2 cellular contexts compared by ENCODE assay signal in the genomic region with DNA sequence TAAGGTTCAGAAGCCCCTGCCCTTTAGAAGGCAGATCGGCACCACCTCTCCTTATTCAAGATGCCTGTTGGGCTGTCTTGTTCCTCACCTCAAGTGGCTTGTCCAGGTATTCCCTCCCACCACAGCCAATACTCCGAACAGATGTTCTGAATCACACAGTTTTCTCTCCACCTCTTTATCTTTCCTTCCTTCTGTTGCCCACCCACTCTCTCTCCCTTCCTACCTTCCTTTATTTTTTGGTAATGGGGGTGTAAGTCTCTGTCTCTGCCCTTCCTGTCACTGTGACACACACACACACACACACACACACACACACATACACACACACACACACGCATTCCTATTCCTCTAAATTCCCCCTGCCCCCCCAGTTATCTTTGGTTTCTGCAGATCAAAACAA.
TF ChIP-seq lines count a peak whose summit lies in the region.

No MANE protein-coding gene starts in this region.

TF ChIP-seq in K562, 482 proteins besides CTCF, POLR2A, EP300 and RAD21 (continues in another document):
- TF ChIP-seq NR3C1 (CRISPR knock-in tag; IDR thresholded peaks at IDR 0.05): no peak
- TF ChIP-seq GABPB2 (CRISPR knock-in tag; conservative IDR thresholded peaks at IDR 0.05): no peak
- no peak for TF ChIP-seq HDGF (IDR thresholded peaks at IDR 0.05)
- TF ChIP-seq BRD9 (IDR thresholded peaks at IDR 0.05; ENCODE audit: low read depth, partially characterized antibody): no peak
- TF ChIP-seq, protein P1, sequence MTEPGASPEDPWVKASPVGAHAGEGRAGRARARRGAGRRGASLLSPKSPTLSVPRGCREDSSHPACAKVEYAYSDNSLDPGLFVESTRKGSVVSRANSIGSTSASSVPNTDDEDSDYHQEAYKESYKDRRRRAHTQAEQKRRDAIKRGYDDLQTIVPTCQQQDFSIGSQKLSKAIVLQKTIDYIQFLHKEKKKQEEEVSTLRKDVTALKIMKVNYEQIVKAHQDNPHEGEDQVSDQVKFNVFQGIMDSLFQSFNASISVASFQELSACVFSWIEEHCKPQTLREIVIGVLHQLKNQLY (CRISPR knock-in tag; conservative IDR thresholded peaks at IDR 0.05): no peak
- TF ChIP-seq MTA1 (IDR thresholded peaks at IDR 0.05; ENCODE audit: borderline replicate concordance): 0 out of 2 replicates have a peak, but pooled peaks have one; percentile 8
- TF ChIP-seq RUNX1 (IDR thresholded peaks at IDR 0.05; ENCODE audit: low read depth): no peak
- no peak for TF ChIP-seq EWSR1 (IDR thresholded peaks at IDR 0.05; ENCODE audit: borderline replicate concordance, low read depth, partially characterized antibody)
- TF ChIP-seq TAL1 (IDR thresholded peaks at IDR 0.05): peak; percentile 43; the same call in 1 of the 2 replicates
- TF ChIP-seq GATAD2A (IDR thresholded peaks at IDR 0.05): no peak
- TF ChIP-seq KLF16 (IDR thresholded peaks at IDR 0.05): 0 out of 2 replicates have a peak, but pooled peaks have one; percentile 35
- peak; percentile 59 for TF ChIP-seq TCF3 (CRISPR knock-in tag; IDR thresholded peaks at IDR 0.05)
- peak; percentile 44; the same call in 1 of the 2 replicates for TF ChIP-seq DPF2 (IDR thresholded peaks at IDR 0.05)
- TF ChIP-seq TRIM24 (IDR thresholded peaks at IDR 0.05): 0 out of 4 replicates have a peak, but pooled peaks of 1 of the 2 experiments have one; percentile 36
- TF ChIP-seq, protein P2, sequence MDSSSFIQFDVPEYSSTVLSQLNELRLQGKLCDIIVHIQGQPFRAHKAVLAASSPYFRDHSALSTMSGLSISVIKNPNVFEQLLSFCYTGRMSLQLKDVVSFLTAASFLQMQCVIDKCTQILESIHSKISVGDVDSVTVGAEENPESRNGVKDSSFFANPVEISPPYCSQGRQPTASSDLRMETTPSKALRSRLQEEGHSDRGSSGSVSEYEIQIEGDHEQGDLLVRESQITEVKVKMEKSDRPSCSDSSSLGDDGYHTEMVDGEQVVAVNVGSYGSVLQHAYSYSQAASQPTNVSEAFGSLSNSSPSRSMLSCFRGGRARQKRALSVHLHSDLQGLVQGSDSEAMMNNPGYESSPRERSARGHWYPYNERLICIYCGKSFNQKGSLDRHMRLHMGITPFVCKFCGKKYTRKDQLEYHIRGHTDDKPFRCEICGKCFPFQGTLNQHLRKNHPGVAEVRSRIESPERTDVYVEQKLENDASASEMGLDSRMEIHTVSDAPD (CRISPR knock-in tag; IDR thresholded peaks at IDR 0.05): no peak
- TF ChIP-seq, protein P3, sequence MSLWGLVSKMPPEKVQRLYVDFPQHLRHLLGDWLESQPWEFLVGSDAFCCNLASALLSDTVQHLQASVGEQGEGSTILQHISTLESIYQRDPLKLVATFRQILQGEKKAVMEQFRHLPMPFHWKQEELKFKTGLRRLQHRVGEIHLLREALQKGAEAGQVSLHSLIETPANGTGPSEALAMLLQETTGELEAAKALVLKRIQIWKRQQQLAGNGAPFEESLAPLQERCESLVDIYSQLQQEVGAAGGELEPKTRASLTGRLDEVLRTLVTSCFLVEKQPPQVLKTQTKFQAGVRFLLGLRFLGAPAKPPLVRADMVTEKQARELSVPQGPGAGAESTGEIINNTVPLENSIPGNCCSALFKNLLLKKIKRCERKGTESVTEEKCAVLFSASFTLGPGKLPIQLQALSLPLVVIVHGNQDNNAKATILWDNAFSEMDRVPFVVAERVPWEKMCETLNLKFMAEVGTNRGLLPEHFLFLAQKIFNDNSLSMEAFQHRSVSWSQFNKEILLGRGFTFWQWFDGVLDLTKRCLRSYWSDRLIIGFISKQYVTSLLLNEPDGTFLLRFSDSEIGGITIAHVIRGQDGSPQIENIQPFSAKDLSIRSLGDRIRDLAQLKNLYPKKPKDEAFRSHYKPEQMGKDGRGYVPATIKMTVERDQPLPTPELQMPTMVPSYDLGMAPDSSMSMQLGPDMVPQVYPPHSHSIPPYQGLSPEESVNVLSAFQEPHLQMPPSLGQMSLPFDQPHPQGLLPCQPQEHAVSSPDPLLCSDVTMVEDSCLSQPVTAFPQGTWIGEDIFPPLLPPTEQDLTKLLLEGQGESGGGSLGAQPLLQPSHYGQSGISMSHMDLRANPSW (CRISPR knock-in tag; IDR thresholded peaks at IDR 0.05): no peak
- no peak for TF ChIP-seq ESRRB (CRISPR knock-in tag; IDR thresholded peaks at IDR 0.05; ENCODE audit: borderline replicate concordance)
- TF ChIP-seq, protein P4, sequence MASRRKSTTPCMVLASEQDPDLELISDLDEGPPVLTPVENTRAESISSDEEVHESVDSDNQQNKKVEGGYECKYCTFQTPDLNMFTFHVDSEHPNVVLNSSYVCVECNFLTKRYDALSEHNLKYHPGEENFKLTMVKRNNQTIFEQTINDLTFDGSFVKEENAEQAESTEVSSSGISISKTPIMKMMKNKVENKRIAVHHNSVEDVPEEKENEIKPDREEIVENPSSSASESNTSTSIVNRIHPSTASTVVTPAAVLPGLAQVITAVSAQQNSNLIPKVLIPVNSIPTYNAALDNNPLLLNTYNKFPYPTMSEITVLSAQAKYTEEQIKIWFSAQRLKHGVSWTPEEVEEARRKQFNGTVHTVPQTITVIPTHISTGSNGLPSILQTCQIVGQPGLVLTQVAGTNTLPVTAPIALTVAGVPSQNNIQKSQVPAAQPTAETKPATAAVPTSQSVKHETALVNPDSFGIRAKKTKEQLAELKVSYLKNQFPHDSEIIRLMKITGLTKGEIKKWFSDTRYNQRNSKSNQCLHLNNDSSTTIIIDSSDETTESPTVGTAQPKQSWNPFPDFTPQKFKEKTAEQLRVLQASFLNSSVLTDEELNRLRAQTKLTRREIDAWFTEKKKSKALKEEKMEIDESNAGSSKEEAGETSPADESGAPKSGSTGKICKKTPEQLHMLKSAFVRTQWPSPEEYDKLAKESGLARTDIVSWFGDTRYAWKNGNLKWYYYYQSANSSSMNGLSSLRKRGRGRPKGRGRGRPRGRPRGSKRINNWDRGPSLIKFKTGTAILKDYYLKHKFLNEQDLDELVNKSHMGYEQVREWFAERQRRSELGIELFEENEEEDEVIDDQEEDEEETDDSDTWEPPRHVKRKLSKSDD (conservative IDR thresholded peaks at IDR 0.05; ENCODE audit: low read length): no peak
- TF ChIP-seq ARID1B (IDR thresholded peaks at IDR 0.05): peak; percentile 75
- no peak for TF ChIP-seq NCOA1 (IDR thresholded peaks at IDR 0.05; ENCODE audit: low read depth)
- 0 out of 2 replicates have a peak, but pooled peaks have one; percentile 36 for TF ChIP-seq NCOR1 (IDR thresholded peaks at IDR 0.05)
- no peak for TF ChIP-seq PHF20 (IDR thresholded peaks at IDR 0.05; ENCODE audit: partially characterized antibody)
- TF ChIP-seq CBFA2T3 (IDR thresholded peaks at IDR 0.05): peak; percentile 86
- TF ChIP-seq ZNF23 (CRISPR knock-in tag; IDR thresholded peaks at IDR 0.05): no peak
- peak; percentile 92 for TF ChIP-seq EGR1 (conservative IDR thresholded peaks at IDR 0.05)
- no peak for TF ChIP-seq HNRNPLL (IDR thresholded peaks at IDR 0.05; ENCODE audit: low read depth, low read length, poor library complexity, severe bottlenecking)

TF ChIP-seq in SK-N-SH, 30 proteins besides CTCF, POLR2A, EP300 and RAD21:
- TF ChIP-seq MEF2A (IDR thresholded peaks at IDR 0.05; ENCODE audit: borderline replicate concordance, low read depth): no peak
TF ChIP-seq in SK-N-SH: peak in this region for 0.
